Comparison of ENCODE assay signal across 1 cellular context in genomic region chr1:193926956-193927355, GRCh38.
TF ChIP-seq lines count a peak whose summit lies in the region.

No MANE protein-coding gene starts in this region.

TF ChIP-seq in H1, 55 proteins besides CTCF, POLR2A, EP300 and RAD21 (continued from another document):
- no peak for TF ChIP-seq CHD7 (IDR thresholded peaks at IDR 0.05; ENCODE audit: insufficient replicate concordance, low read length)
- TF ChIP-seq NRF1 (IDR thresholded peaks at IDR 0.05; ENCODE audit: low read depth, low read length): no peak
- no peak for TF ChIP-seq HDAC2 (IDR thresholded peaks at IDR 0.05; ENCODE audit: borderline replicate concordance in 1 of 2, low read depth in 2 of 2, low read length in 2 of 2)
- TF ChIP-seq PHF8 (conservative IDR thresholded peaks at IDR 0.05; ENCODE audit: low read depth, low read length): no peak
